In the genomic region with DNA sequence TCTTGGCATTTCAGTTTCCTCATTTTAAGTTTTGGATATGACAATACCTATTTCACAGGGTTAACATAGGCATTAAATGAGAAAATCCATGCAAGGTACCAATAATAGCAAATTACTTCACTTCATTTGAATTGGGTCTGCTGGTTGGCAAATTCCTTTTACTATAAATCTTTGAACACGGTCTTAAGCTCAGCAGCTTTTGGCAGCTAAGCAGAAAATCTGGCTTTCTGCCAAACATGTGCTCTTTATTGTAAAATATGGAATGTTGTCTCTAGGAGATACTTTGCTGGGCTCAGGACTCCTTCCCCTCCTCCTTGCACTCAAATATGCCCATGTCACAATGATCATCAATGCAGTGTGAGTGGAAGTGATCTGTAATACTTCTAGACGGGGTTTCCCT, we compare ENCODE assay signal across 1 cellular context.
TF ChIP-seq lines count a peak whose summit lies in the region.

No MANE protein-coding gene starts in this region.

TF ChIP-seq in endothelial cell of umbilical vein, 7 proteins besides CTCF, POLR2A, EP300 and RAD21 (continued from another document):
- no peak for TF ChIP-seq GATA2 (IDR thresholded peaks at IDR 0.05; ENCODE audit: insufficient read depth, insufficient read length, low read depth, low read length)
- no peak for TF ChIP-seq MYC (IDR thresholded peaks at IDR 0.05; ENCODE audit: low read depth, low read length)
- TF ChIP-seq EZH2 (IDR thresholded peaks at IDR 0.05; ENCODE audit: borderline replicate concordance, low read depth, low read length, severe bottlenecking) = no peak
- TF ChIP-seq POLR2AphosphoS5 (IDR thresholded peaks at IDR 0.05; ENCODE audit: insufficient read depth, low read depth, low read length) = no peak
